ENCODE assay signal across 26 cellular contexts in the genomic region with DNA sequence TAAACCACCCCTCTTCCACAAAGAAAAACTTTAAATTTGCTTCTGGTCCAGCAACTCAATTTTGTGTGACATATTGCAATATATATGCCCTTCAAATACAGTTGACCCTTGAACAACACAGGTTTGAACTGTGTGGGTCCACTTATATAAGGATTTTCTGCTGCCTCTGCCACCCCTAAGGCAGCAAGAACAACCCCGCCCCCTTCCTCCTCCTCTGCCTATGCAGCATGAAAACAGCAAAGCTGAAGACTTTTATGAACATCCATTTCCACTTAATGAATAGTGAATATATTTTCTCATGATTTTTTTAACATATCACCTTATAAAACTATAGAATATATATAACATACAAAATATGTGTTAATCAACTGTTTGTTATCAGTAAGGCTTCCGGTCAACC. TPM values are rescaled to one million over a fixed set of nuclear protein-coding genes. Genes with fewer than 3 reads are reported as not detected.
DNase-seq lines count a peak whose midpoint lies in the region; ATAC-seq and TF ChIP-seq lines count a peak whose summit lies in the region.
"Had no signal": no experiment of that assay in that cellular context is flagged by ENCODE, and none has a peak within 500 bp of the region (broad histone marks: within the 10 kb centered on the region; RNA-seq: fewer than 3 reads in every experiment).

No MANE protein-coding gene starts in this region.

- H3K27ac Mint-ChIP-seq in activated naive CD8-positive, alpha-beta T cell, result peak overlapping the region; percentile 43
- no peak overlapping the region for H3K27ac Mint-ChIP-seq in activated naive CD8-positive, alpha-beta T cell treated with anti-CD3 and anti-CD28 coated beads for 36 hours
- H3K27ac Mint-ChIP-seq in activated T-helper 17 cell treated with anti-CD3 and anti-CD28 coated beads, Interleukin-2, amount 50 U/mL, for 72 hours, result no peak overlapping the region
- H3K27ac Mint-ChIP-seq in nephron progenitor cell, result peak overlapping the region; percentile 84

- no peak overlapping the region for H3K4me2 ChIP-seq in DND-41 (ENCODE audit: insufficient read depth, low read length)

- no peak for ATAC-seq in DND-41 (ENCODE audit: insufficient read depth, low read depth)
- ATAC-seq in activated T-helper 17 cell treated with anti-CD3 and anti-CD28 coated beads, Interleukin-2, amount 50 U/mL, for 72 hours (replicated peaks), result no peak
- no peak for ATAC-seq in HG02763 (IDR thresholded peaks at IDR 0.05; ENCODE audit: unreplicated experiment)

- no peaks in the 10 kb centered on the region for H3K4me1 ChIP-seq in DND-41 (ENCODE audit: insufficient read depth, low read length)

- no peak overlapping the region for H3K4me3 ChIP-seq in DND-41 (ENCODE audit: low read depth in 1 of 2, low read length in 2 of 2)
- H3K4me3 ChIP-seq: GM23248, MG63, SK-N-MC had no signal

- DNase-seq in activated naive CD8-positive, alpha-beta T cell treated with anti-CD3 and anti-CD28 coated beads for 36 hours, result no peak
- DNase-seq in DND-41 (peak; percentile 13), nephron progenitor cell (no peak), GM19240 (ENCODE audit: insufficient read length, low spot score) (no peak), T-helper 9 cell (no peak)
- DNase-seq: ACHN; C1 segment of cervical spinal cord; COR-L47; DMS 273 treated with DMSO at 0.1 percent for 48 hours; GDM1; GM23248; HCEC 1CT; Kasumi-1; MG63; NCI-H1048; NCI-H1436; NCI-H2029; NCI-H2171 treated with DMSO at 0.1 percent for 48 hours; NCI-H446; NCI-H526 treated with DMSO at 0.1 percent for 48 hours; NK-92 treated with Interleukin-12 subunit alpha and Interleukin-12 subunit beta, amount 100 ng/mL, for 24 hours; Right ventricle myocardium superior had no signal

- no peaks in the 10 kb centered on the region for H3K9me3 Mint-ChIP-seq in activated naive CD8-positive, alpha-beta T cell (ENCODE audit: low read depth)
- no peaks in the 10 kb centered on the region for H3K9me3 Mint-ChIP-seq in activated naive CD8-positive, alpha-beta T cell treated with anti-CD3 and anti-CD28 coated beads for 36 hours
- no peaks in the 10 kb centered on the region for H3K9me3 Mint-ChIP-seq in activated T-helper 17 cell treated with anti-CD3 and anti-CD28 coated beads, Interleukin-2, amount 50 U/mL, for 72 hours
- no peaks in the 10 kb centered on the region for H3K9me3 Mint-ChIP-seq in nephron progenitor cell

- TF ChIP-seq CTCF in DND-41 (IDR thresholded peaks at IDR 0.05; ENCODE audit: borderline replicate concordance, extremely low read depth, low read length, poor library complexity, severe bottlenecking), result no peak
- no peak for TF ChIP-seq CTCF in nephron progenitor cell (IDR thresholded peaks at IDR 0.05)

- H3K27me3 Mint-ChIP-seq in activated naive CD8-positive, alpha-beta T cell, result no peaks in the 10 kb centered on the region
- no peaks in the 10 kb centered on the region for H3K27me3 Mint-ChIP-seq in activated naive CD8-positive, alpha-beta T cell treated with anti-CD3 and anti-CD28 coated beads for 36 hours
- H3K27me3 Mint-ChIP-seq in activated T-helper 17 cell treated with anti-CD3 and anti-CD28 coated beads, Interleukin-2, amount 50 U/mL, for 72 hours, result no peaks in the 10 kb centered on the region
- H3K27me3 Mint-ChIP-seq in nephron progenitor cell (ENCODE audit: low read depth, poor library complexity), result no peaks in the 10 kb centered on the region

- H3K36me3 Mint-ChIP-seq in activated naive CD8-positive, alpha-beta T cell, result peaks cover 8% of the 10 kb centered on the region
- peaks cover 4% of the 10 kb centered on the region for H3K36me3 Mint-ChIP-seq in activated naive CD8-positive, alpha-beta T cell treated with anti-CD3 and anti-CD28 coated beads for 36 hours
- peaks cover 24% of the 10 kb centered on the region for H3K36me3 Mint-ChIP-seq in activated T-helper 17 cell treated with anti-CD3 and anti-CD28 coated beads, Interleukin-2, amount 50 U/mL, for 72 hours (ENCODE audit: low read depth)
- peaks cover 14% of the 10 kb centered on the region for H3K36me3 Mint-ChIP-seq in nephron progenitor cell (ENCODE audit: low read depth)

- H3K4me3 Mint-ChIP-seq in activated naive CD8-positive, alpha-beta T cell, result no peak overlapping the region
- no peak overlapping the region for H3K4me3 Mint-ChIP-seq in activated naive CD8-positive, alpha-beta T cell treated with anti-CD3 and anti-CD28 coated beads for 36 hours
- H3K4me3 Mint-ChIP-seq in activated T-helper 17 cell treated with anti-CD3 and anti-CD28 coated beads, Interleukin-2, amount 50 U/mL, for 72 hours, result peak overlapping the region; percentile 17
- no peak overlapping the region for H3K4me3 Mint-ChIP-seq in nephron progenitor cell

- H3K9me3 ChIP-seq in DND-41 (ENCODE audit: insufficient read depth, low read length, severe bottlenecking), result no peaks in the 10 kb centered on the region
- H3K9me3 ChIP-seq: MG63 had no signal

- H3K79me2 ChIP-seq in DND-41 (ENCODE audit: insufficient read depth, low read length), result peaks cover 70% of the 10 kb centered on the region

- peaks cover 82% of the 10 kb centered on the region for H3K4me1 Mint-ChIP-seq in activated naive CD8-positive, alpha-beta T cell (ENCODE audit: low read depth)
- peaks cover 55% of the 10 kb centered on the region for H3K4me1 Mint-ChIP-seq in activated naive CD8-positive, alpha-beta T cell treated with anti-CD3 and anti-CD28 coated beads for 36 hours
- H3K4me1 Mint-ChIP-seq in activated T-helper 17 cell treated with anti-CD3 and anti-CD28 coated beads, Interleukin-2, amount 50 U/mL, for 72 hours, result peaks cover 54% of the 10 kb centered on the region
- peaks cover 44% of the 10 kb centered on the region for H3K4me1 Mint-ChIP-seq in nephron progenitor cell

- H3K36me3 ChIP-seq in DND-41 (ENCODE audit: insufficient read depth, low read length), result no peaks in the 10 kb centered on the region
- H3K36me3 ChIP-seq: MG63 had no signal

- H3K9ac ChIP-seq in DND-41 (ENCODE audit: low read depth, low read length), result no peak overlapping the region
- H3K9ac ChIP-seq: GM23248 had no signal

- H3K27ac ChIP-seq in DND-41 (ENCODE audit: low read length), result no peak overlapping the region
- H3K27ac ChIP-seq: GM23248, SK-N-MC had no signal

- H3K27me3 ChIP-seq in DND-41 (ENCODE audit: insufficient read depth, low read length, poor library complexity), result no peaks in the 10 kb centered on the region
- H3K27me3 ChIP-seq: MG63 had no signal

- no peak overlapping the region for H2AFZ ChIP-seq in DND-41 (ENCODE audit: low read depth, low read length)
- H2AFZ ChIP-seq: GM23248 had no signal

- peaks cover 15% of the 10 kb centered on the region; the same call in 1 of the 2 replicates for H4K20me1 ChIP-seq in DND-41 (ENCODE audit: insufficient read depth, low read length)

RNA-seq across cellular contexts. Expression of gene EML4, which starts 58.3 kb away (rescaled TPM):
- total RNA-seq in activated naive CD8-positive, alpha-beta T cell treated with anti-CD3 and anti-CD28 coated beads for 36 hours, result 10 to 100 TPM; 60.0 to 64.6 TPM
- 10 to 100 TPM; 69.9 to 93.7 TPM for total RNA-seq in activated T-helper 17 cell treated with anti-CD3 and anti-CD28 coated beads, Interleukin-2, amount 50 U/mL, for 72 hours

Comparison
In these comparisons a context has a peak if more than half of its experiments do, and no peak if none do; other contexts are left out.
1. H3K27ac Mint-ChIP-seq: peak in activated naive CD8-positive, alpha-beta T cell (single experiment) and nephron progenitor cell (single experiment); none in activated naive CD8-positive, alpha-beta T cell treated with anti-CD3 and anti-CD28 coated beads for 36 hours (single experiment) and activated T-helper 17 cell treated with anti-CD3 and anti-CD28 coated beads, Interleukin-2, amount 50 U/mL, for 72 hours (single experiment).